In the genomic region with DNA sequence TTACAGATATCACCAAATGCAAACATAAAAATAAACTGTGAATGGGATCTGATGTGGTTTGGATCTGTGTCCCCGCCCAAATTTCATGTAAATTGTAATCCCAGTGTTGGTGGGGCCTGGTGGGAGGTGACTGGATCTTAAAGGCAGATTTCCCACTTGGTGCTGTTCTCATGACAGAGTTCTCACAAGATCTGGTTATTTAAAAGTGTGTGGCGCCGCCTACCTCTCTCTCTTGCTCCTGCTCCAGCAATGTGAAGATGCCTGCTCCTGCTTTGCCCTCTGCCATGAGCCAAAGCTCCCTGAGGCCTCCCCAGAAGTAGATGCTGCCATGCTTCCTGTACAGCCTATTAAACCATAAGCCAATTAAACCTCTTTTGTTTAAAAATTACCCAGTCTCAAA, we compare ENCODE assay signal across 15 cellular contexts. TPM values are rescaled to one million over a fixed set of nuclear protein-coding genes. Genes with fewer than 3 reads are reported as not detected.
DNase-seq lines count a peak whose midpoint lies in the region; ATAC-seq and TF ChIP-seq lines count a peak whose summit lies in the region.
"Had no signal": no experiment of that assay in that cellular context is flagged by ENCODE, and none has a peak within 500 bp of the region (broad histone marks: within the 10 kb centered on the region; RNA-seq: fewer than 3 reads in every experiment).

No MANE protein-coding gene starts in this region.

- ATAC-seq in GM19397 (IDR thresholded peaks at IDR 0.05; ENCODE audit: unreplicated experiment) (no peak), SK-N-SH treated with all-trans-retinoic acid at 6 μM for 48 hours (no peak)
- no peak for ATAC-seq in natural killer cell treated with Interleukin-12 subunit alpha and Interleukin-12 subunit beta and Interleukin-15 and Interleukin-18, amount 100 ng/mL, for 72 hours
- ATAC-seq: stimulated activated naive CD8-positive, alpha-beta T cell treated with anti-CD3 and anti-CD28 coated beads, Interleukin-15, amount 100 ng/mL, for 72 hours had no signal

- peaks cover 4% of the 10 kb centered on the region for H3K9me3 Mint-ChIP-seq in chondrocyte (ENCODE audit: low read depth)
- peaks cover 5% of the 10 kb centered on the region for H3K9me3 Mint-ChIP-seq in natural killer cell treated with Interleukin-12 subunit alpha and Interleukin-12 subunit beta and Interleukin-15 and Interleukin-18, amount 100 ng/mL, for 72 hours
- H3K9me3 Mint-ChIP-seq: stimulated activated naive CD8-positive, alpha-beta T cell treated with anti-CD3 and anti-CD28 coated beads, Interleukin-15, amount 100 ng/mL, for 72 hours had no signal

- no peaks in the 10 kb centered on the region for H3K36me3 Mint-ChIP-seq in chondrocyte (ENCODE audit: low read depth)
- no peaks in the 10 kb centered on the region for H3K36me3 Mint-ChIP-seq in natural killer cell treated with Interleukin-12 subunit alpha and Interleukin-12 subunit beta and Interleukin-15 and Interleukin-18, amount 100 ng/mL, for 72 hours

- no peak overlapping the region for H3K4me3 ChIP-seq in NB4 (ENCODE audit: low read depth, low read length)
- H3K4me3 ChIP-seq: ovary had no signal

- H3K4me3 Mint-ChIP-seq in chondrocyte (ENCODE audit: unreplicated experiment), result no peak overlapping the region
- H3K4me3 Mint-ChIP-seq in natural killer cell treated with Interleukin-12 subunit alpha and Interleukin-12 subunit beta and Interleukin-15 and Interleukin-18, amount 100 ng/mL, for 72 hours, result no peak overlapping the region
- H3K4me3 Mint-ChIP-seq: stimulated activated naive CD8-positive, alpha-beta T cell treated with anti-CD3 and anti-CD28 coated beads, Interleukin-15, amount 100 ng/mL, for 72 hours had no signal

- peak; percentile 17 for DNase-seq in NCI-H82 (lab: John Stamatoyannopoulos, UW)
- no peak for DNase-seq in NCI-H82 treated with DMSO at 0.1 percent for 48 hours (lab: John Stamatoyannopoulos, UW; ENCODE audit: unreplicated experiment)
- peak; percentile 14 for DNase-seq in NB4 (ENCODE audit: low read depth)
- DNase-seq in chondrocyte (ENCODE audit: low spot score), result no peak
- DNase-seq in renal cortical epithelial cell (ENCODE audit: low read depth), result peak; percentile 31
- DNase-seq in natural killer cell treated with Interleukin-12 subunit alpha and Interleukin-12 subunit beta and Interleukin-15 and Interleukin-18, amount 100 ng/mL, for 72 hours (ENCODE audit: low spot score), result no peak
- DNase-seq: activated naive CD4-positive, alpha-beta T cell treated with Interleukin-2 at 50 U/mL for 16 hours; GOT3; NCI-H2029 treated with DMSO at 0.1 percent for 48 hours; ovary; stimulated activated naive CD8-positive, alpha-beta T cell treated with anti-CD3 and anti-CD28 coated beads, Interleukin-15, amount 100 ng/mL, for 72 hours had no signal

- H3K27me3 Mint-ChIP-seq in chondrocyte (ENCODE audit: low read depth), result no peaks in the 10 kb centered on the region
- H3K27me3 Mint-ChIP-seq in natural killer cell treated with Interleukin-12 subunit alpha and Interleukin-12 subunit beta and Interleukin-15 and Interleukin-18, amount 100 ng/mL, for 72 hours, result no peaks in the 10 kb centered on the region
- H3K27me3 Mint-ChIP-seq: stimulated activated naive CD8-positive, alpha-beta T cell treated with anti-CD3 and anti-CD28 coated beads, Interleukin-15, amount 100 ng/mL, for 72 hours had no signal

- H3K27ac Mint-ChIP-seq in chondrocyte (ENCODE audit: unreplicated experiment), result no peak overlapping the region
- H3K27ac Mint-ChIP-seq in natural killer cell treated with Interleukin-12 subunit alpha and Interleukin-12 subunit beta and Interleukin-15 and Interleukin-18, amount 100 ng/mL, for 72 hours, result no peak overlapping the region
- H3K27ac Mint-ChIP-seq: stimulated activated naive CD8-positive, alpha-beta T cell treated with anti-CD3 and anti-CD28 coated beads, Interleukin-15, amount 100 ng/mL, for 72 hours had no signal

- no peak for TF ChIP-seq POLR2A in NB4 (IDR thresholded peaks at IDR 0.05; ENCODE audit: extremely low read depth, insufficient read length)

- no peak for TF ChIP-seq CTCF in NB4 (IDR thresholded peaks at IDR 0.05; ENCODE audit: low read depth, low read length)
- peak; percentile 25 for TF ChIP-seq CTCF in chondrocyte (IDR thresholded peaks at IDR 0.05)

- H3K4me1 Mint-ChIP-seq in chondrocyte (ENCODE audit: low read depth), result peaks cover 22% of the 10 kb centered on the region
- H3K4me1 Mint-ChIP-seq in natural killer cell treated with Interleukin-12 subunit alpha and Interleukin-12 subunit beta and Interleukin-15 and Interleukin-18, amount 100 ng/mL, for 72 hours (ENCODE audit: low read depth in 2 of 2), result no peaks in the 10 kb centered on the region
- H3K4me1 Mint-ChIP-seq: stimulated activated naive CD8-positive, alpha-beta T cell treated with anti-CD3 and anti-CD28 coated beads, Interleukin-15, amount 100 ng/mL, for 72 hours had no signal

TF ChIP-seq in SK-N-SH treated with all-trans-retinoic acid at 6 μM for 48 hours, 23 proteins besides CTCF, POLR2A, EP300 and RAD21:
- TF ChIP-seq ARNTL (CRISPR knock-in tag; IDR thresholded peaks at IDR 0.05; ENCODE audit: borderline replicate concordance, low read depth), result no peak
- TF ChIP-seq TSHZ2 (CRISPR knock-in tag; IDR thresholded peaks at IDR 0.05), result no peak
- TF ChIP-seq GLIS3 (CRISPR knock-in tag; IDR thresholded peaks at IDR 0.05), result no peak
- TF ChIP-seq OSR1 (CRISPR knock-in tag; IDR thresholded peaks at IDR 0.05), result no peak
- TF ChIP-seq ZNF8 (CRISPR knock-in tag; IDR thresholded peaks at IDR 0.05), result no peak
- TF ChIP-seq, protein P1, sequence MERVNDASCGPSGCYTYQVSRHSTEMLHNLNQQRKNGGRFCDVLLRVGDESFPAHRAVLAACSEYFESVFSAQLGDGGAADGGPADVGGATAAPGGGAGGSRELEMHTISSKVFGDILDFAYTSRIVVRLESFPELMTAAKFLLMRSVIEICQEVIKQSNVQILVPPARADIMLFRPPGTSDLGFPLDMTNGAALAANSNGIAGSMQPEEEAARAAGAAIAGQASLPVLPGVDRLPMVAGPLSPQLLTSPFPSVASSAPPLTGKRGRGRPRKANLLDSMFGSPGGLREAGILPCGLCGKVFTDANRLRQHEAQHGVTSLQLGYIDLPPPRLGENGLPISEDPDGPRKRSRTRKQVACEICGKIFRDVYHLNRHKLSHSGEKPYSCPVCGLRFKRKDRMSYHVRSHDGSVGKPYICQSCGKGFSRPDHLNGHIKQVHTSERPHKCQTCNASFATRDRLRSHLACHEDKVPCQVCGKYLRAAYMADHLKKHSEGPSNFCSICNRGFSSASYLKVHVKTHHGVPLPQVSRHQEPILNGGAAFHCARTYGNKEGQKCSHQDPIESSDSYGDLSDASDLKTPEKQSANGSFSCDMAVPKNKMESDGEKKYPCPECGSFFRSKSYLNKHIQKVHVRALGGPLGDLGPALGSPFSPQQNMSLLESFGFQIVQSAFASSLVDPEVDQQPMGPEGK (CRISPR knock-in tag; IDR thresholded peaks at IDR 0.05; ENCODE audit: borderline replicate concordance), result no peak
- TF ChIP-seq ESRRG (CRISPR knock-in tag; IDR thresholded peaks at IDR 0.05), result no peak
- TF ChIP-seq, protein P2, sequence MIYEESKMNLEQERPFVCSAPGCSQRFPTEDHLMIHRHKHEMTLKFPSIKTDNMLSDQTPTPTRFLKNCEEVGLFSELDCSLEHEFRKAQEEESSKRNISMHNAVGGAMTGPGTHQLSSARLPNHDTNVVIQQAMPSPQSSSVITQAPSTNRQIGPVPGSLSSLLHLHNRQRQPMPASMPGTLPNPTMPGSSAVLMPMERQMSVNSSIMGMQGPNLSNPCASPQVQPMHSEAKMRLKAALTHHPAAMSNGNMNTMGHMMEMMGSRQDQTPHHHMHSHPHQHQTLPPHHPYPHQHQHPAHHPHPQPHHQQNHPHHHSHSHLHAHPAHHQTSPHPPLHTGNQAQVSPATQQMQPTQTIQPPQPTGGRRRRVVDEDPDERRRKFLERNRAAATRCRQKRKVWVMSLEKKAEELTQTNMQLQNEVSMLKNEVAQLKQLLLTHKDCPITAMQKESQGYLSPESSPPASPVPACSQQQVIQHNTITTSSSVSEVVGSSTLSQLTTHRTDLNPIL (CRISPR knock-in tag; IDR thresholded peaks at IDR 0.05; ENCODE audit: low read depth), result no peak
- TF ChIP-seq ZFP30 (CRISPR knock-in tag; IDR thresholded peaks at IDR 0.05), result no peak
- TF ChIP-seq SNAI2 (CRISPR knock-in tag; IDR thresholded peaks at IDR 0.05), result no peak
- no peak for TF ChIP-seq TCF4 (CRISPR knock-in tag; IDR thresholded peaks at IDR 0.05; ENCODE audit: borderline replicate concordance)
- TF ChIP-seq PPARA (CRISPR knock-in tag; IDR thresholded peaks at IDR 0.05; ENCODE audit: borderline replicate concordance), result no peak
TF ChIP-seq in SK-N-SH treated with all-trans-retinoic acid at 6 μM for 48 hours: peak in this region for 0.

RNA-seq across cellular contexts. Expression of gene SLC25A21, which starts 47.8 kb away (rescaled TPM):
- total RNA-seq in chondrocyte (0.22 to 1.1 TPM (median 0.36 TPM) in 3 replicates), renal cortical epithelial cell (0.69 and 0.89 TPM in 2 replicates)
- total RNA-seq in natural killer cell treated with Interleukin-12 subunit alpha and Interleukin-12 subunit beta and Interleukin-15 and Interleukin-18, amount 100 ng/mL, for 72 hours, result not detected
- total RNA-seq: activated CD8-positive, alpha-beta memory T cell treated with anti-CD3 and anti-CD28 coated beads for 36 hours; mononuclear cell had no signal

Comparison
In these comparisons a context has a peak if more than half of its experiments do, and no peak if none do; other contexts are left out.
1. DNase-seq: peak in NCI-H82 (single experiment), NB4 (single experiment) and renal cortical epithelial cell (single experiment); none in NCI-H82 treated with DMSO at 0.1 percent for 48 hours (single experiment), chondrocyte (single experiment) and natural killer cell treated with Interleukin-12 subunit alpha and Interleukin-12 subunit beta and Interleukin-15 and Interleukin-18, amount 100 ng/mL, for 72 hours (single experiment).